22 cellular contexts compared by ENCODE assay signal in genomic region chr2:42843131-42843530, GRCh38. TPM values are rescaled to one million over a fixed set of nuclear protein-coding genes. Genes with fewer than 3 reads are reported as not detected.
A peak's percentile ranks its signal among the peaks of the same experiment; 100 is the strongest.
DNase-seq lines count a peak whose midpoint lies in the region; TF ChIP-seq lines count a peak whose summit lies in the region.
"Had no signal": no experiment of that assay in that cellular context is flagged by ENCODE, and none has a peak within 500 bp of the region (broad histone marks: within the 10 kb centered on the region; RNA-seq: fewer than 3 reads in every experiment).

No MANE protein-coding gene starts in this region.

- intact Hi-C loops in ovary (cut with DNase I) (no loop called here), transverse colon (cut with DNase I; ENCODE audit: low total_unique reads) (no loop called here)

- peak; percentile 16 for DNase-seq in Jurkat, Clone E6-1 (ENCODE audit: low read depth, low spot score)
- DNase-seq in islet precursor cell (peak; percentile 33), ovary (peak in 3 of 5 donors; percentile 17 to 24 (median 19)), transverse colon (no peak), RWPE1 (ENCODE audit: low spot score) (no peak), NCI-H1105 (lab: John Stamatoyannopoulos, UW) (no peak), foreskin melanocyte (no peak)
- no peak for DNase-seq in activated T-cell treated with anti-CD3 and anti-CD28 coated beads, Interleukin-2, amount 50 U/mL, for 1 hour
- DNase-seq: CD8-positive, alpha-beta T cell; DMS53; EL; GOT3; NCI-H1105 treated with DMSO at 0.1 percent for 48 hours; NCI-H1694 treated with DMSO at 0.1 percent for 48 hours; NCI-H2227 treated with DMSO at 0.1 percent for 48 hours; NCI-H524; NCI-H82; SIG-M5 had no signal

- POLR2A ChIA-PET in RWPE1 (lab: Yijun Ruan, JAX; ENCODE audit: low non-redundant PET), result no interaction called here

- no peak overlapping the region for H3K27ac ChIP-seq in ovary
- peak overlapping the region; percentile 68 to 82 (median 72) for H3K27ac ChIP-seq in transverse colon
- no peak overlapping the region for H3K27ac ChIP-seq in RWPE1
- H3K27ac ChIP-seq: BLaER1 treated with 17β-estradiol and CSF1 and Interleukin-3, amounts not matched to agents 10 nM and 100 nM had no signal

- no peak for TF ChIP-seq POLR2A in ovary (IDR thresholded peaks at IDR 0.05)
- no peak for TF ChIP-seq POLR2A in transverse colon (IDR thresholded peaks at IDR 0.05)

- CTCF ChIA-PET in RWPE1 (lab: Yijun Ruan, JAX), result interaction anchor here (0.6 kb wide), 1 partner anchor 181 kb away, joined by 3 read pairs; no protein-coding TSS in a partner anchor

- H3K4me3 ChIP-seq in Jurkat, Clone E6-1 (ENCODE audit: low read length), result no peak overlapping the region
- no peak overlapping the region for H3K4me3 ChIP-seq in ovary
- no peak overlapping the region for H3K4me3 ChIP-seq in transverse colon
- H3K4me3 ChIP-seq: BLaER1 treated with 17β-estradiol and CSF1 and Interleukin-3, amounts not matched to agents 10 nM and 100 nM; GM12878; K562 had no signal

- H3K9me3 ChIP-seq in ovary (no peaks in the 10 kb centered on the region), transverse colon (no peaks in the 10 kb centered on the region)

- in situ Hi-C loops in transverse colon (cut with MboI; ENCODE audit: low pct_ligation_motif_present in 1 of 4, low pct_unique_long_range_greater_than_20kb in 1 of 4, low sequenced_read_pairs in 3 of 4), result loop anchor here in 3 of 4 donors (25.0 kb wide), 5 partner anchors 94 to 719 kb away; partner anchors contain the start of gene ZFP36L2 (in 2 of the 3)

- no peaks in the 10 kb centered on the region for H3K36me3 ChIP-seq in ovary
- no peaks in the 10 kb centered on the region for H3K36me3 ChIP-seq in transverse colon
- H3K36me3 ChIP-seq: BLaER1 treated with 17β-estradiol and CSF1 and Interleukin-3, amounts not matched to agents 10 nM and 100 nM had no signal

- H3K27me3 ChIP-seq in ovary, result no peaks in the 10 kb centered on the region
- H3K27me3 ChIP-seq in transverse colon, result no peaks in the 10 kb centered on the region
- H3K27me3 ChIP-seq: BLaER1 treated with 17β-estradiol and CSF1 and Interleukin-3, amounts not matched to agents 10 nM and 100 nM had no signal

- 81 to 90% (median 84%) methylated on average over 6 of the region's 6 CpGs for WGBS in ovary, 3 donors
- WGBS in transverse colon (ENCODE audit: low coverage in 1 of 2), 2 donors, result 80% methylated on average over 6 of the region's 6 CpGs; no CpG with 5 or more reads in 1 of the 2 donors

- no peak for TF ChIP-seq CTCF in ovary (IDR thresholded peaks at IDR 0.05)
- TF ChIP-seq CTCF in transverse colon (IDR thresholded peaks at IDR 0.05), result no peak
- no peak for TF ChIP-seq CTCF in RWPE1 (conservative IDR thresholded peaks at IDR 0.05; ENCODE audit: low read depth)

- H3K4me1 ChIP-seq in ovary (ENCODE audit: insufficient read depth), result peaks cover 26% of the 10 kb centered on the region
- H3K4me1 ChIP-seq in transverse colon, result peaks cover 10 to 28% (median 17%) of the 10 kb centered on the region in 4 donors

- TF ChIP-seq EP300 in ovary (IDR thresholded peaks at IDR 0.05), result no peak
- no peak for TF ChIP-seq EP300 in transverse colon (IDR thresholded peaks at IDR 0.05; ENCODE audit: low read depth)

RNA-seq across cellular contexts. Expression of gene HAAO, which starts 50.7 kb away (rescaled TPM):
- polyA plus RNA-seq in Jurkat, Clone E6-1 (2012; ENCODE audit: insufficient read depth, insufficient read length), result not detected
- total RNA-seq in ovary, result 10 to 100 TPM in 6 of 7 donors, 1 to 10 TPM in 1; 8.8 to 33.0 (median 28.8) TPM
- 10 to 100 TPM in 1 of 2 donors, 1 to 10 TPM in 1; 6.2 to 17.4 TPM for polyA plus RNA-seq in ovary
- total RNA-seq in transverse colon, result 10 to 100 TPM in 1 of 4 donors, 1 to 10 TPM in 2, not detected in 1; 1.9 to 29.4 (median 4.0) TPM
- total RNA-seq: CD8-positive, alpha-beta T cell; K562; RPMI7951 had no signal
- polyA plus RNA-seq: K562 had no signal

Comparison
In these comparisons a context has a peak if more than half of its experiments do, and no peak if none do; other contexts are left out.
1. DNase-seq: peak in Jurkat, Clone E6-1 (single experiment), islet precursor cell (single experiment) and ovary (3 of 5); none in transverse colon (single experiment), RWPE1 (single experiment), NCI-H1105 (single experiment), activated T-cell treated with anti-CD3 and anti-CD28 coated beads, Interleukin-2, amount 50 U/mL, for 1 hour (single experiment) and foreskin melanocyte (single experiment).
2. H3K27ac ChIP-seq: peak in transverse colon (4 of 4); none in ovary (0 of 2) and RWPE1 (single experiment).